Comparison of ENCODE assay signal across 10 cellular contexts in the genomic region with DNA sequence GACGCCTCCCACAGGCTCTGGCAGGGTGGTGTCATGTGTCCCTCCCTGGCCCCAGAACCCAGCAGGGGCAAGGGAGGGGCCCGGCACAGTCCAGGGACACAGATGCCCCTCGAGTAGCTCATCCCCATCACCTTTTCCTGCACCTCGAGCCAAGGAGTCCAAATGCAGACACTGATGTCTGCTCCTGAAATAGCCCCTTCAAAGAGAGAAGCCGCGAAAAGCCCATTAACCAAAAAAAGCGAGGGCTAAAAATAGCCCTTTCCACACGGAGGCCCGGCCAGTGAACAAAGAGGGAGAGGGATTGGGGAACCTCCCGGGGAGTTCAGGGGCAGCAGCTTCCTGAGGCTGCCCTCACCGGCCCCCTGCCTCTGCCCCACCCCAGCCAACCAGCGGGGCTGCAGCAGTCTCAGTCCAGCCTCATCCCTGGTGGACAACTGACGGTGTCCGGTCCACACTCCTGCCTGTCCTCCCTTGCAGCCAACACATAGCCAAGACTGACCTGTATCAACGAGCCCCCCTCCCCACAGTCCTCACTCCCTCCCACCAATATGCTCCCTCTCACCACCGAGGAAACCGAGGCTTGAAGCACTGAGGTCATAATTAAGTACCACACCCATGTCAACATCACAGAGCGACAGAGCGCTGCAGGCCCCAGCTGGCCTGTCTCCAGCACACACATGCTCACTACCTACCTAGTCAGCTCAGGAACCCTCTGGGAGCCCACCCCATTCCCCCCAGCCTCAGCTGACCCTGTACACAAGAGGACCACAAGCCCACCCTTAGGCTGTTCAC. TPM values are rescaled to one million over a fixed set of nuclear protein-coding genes. Genes with fewer than 3 reads are reported as not detected.
DNase-seq lines count a peak whose midpoint lies in the region; ATAC-seq and TF ChIP-seq lines count a peak whose summit lies in the region.
"Had no signal": no experiment of that assay in that cellular context is flagged by ENCODE, and none has a peak within 500 bp of the region (broad histone marks: within the 10 kb centered on the region; RNA-seq: fewer than 3 reads in every experiment).

No MANE protein-coding gene starts in this region.

- TF ChIP-seq CTCF in mucosa of descending colon (IDR thresholded peaks at IDR 0.05) = no peak

- DNase-seq in activated CD4-positive, alpha-beta T cell treated with anti-CD3 and anti-CD28 coated beads, Interleukin-2, amount 10 ng/mL, durations not matched to agents 24 days and 14 days = no peak
- no peak for DNase-seq in activated CD4-positive, alpha-beta T cell treated with anti-CD3 and anti-CD28 coated beads, Interleukin-2, amount 50 U/mL, for 4 hours
- DNase-seq in mucosa of descending colon (peak in 2 of 3 donors; percentile 44 to 47), LoVo (ENCODE audit: low spot score) (no peak), occipital lobe (lab: John Stamatoyannopoulos, UW) (no peak)
- DNase-seq: NCI-H524 had no signal

- peaks cover 85% of the 10 kb centered on the region for H3K36me3 Mint-ChIP-seq in activated CD4-positive, alpha-beta T cell treated with anti-CD3 and anti-CD28 coated beads, Interleukin-2, amount 10 ng/mL, durations not matched to agents 24 days and 14 days (ENCODE audit: low read depth)
- peaks cover 99% of the 10 kb centered on the region for H3K36me3 Mint-ChIP-seq in dendritic cell treated with granulocyte-macrophage colony-stimulating factor and Interleukin-4, amounts not matched to agents 40 ng/mL and 50 ng/mL, for 4 days (ENCODE audit: low read depth)

- H3K4me3 ChIP-seq in mucosa of descending colon = no peak overlapping the region
- H3K4me3 ChIP-seq in thymus (ENCODE audit: low read length) = no peak overlapping the region
- H3K4me3 ChIP-seq: A549 had no signal

- H3K4me1 Mint-ChIP-seq in activated CD4-positive, alpha-beta T cell treated with anti-CD3 and anti-CD28 coated beads, Interleukin-2, amount 10 ng/mL, durations not matched to agents 24 days and 14 days = peaks cover 62% of the 10 kb centered on the region
- peaks cover 60% of the 10 kb centered on the region for H3K4me1 Mint-ChIP-seq in dendritic cell treated with granulocyte-macrophage colony-stimulating factor and Interleukin-4, amounts not matched to agents 40 ng/mL and 50 ng/mL, for 4 days (ENCODE audit: low read depth)

- no peaks in the 10 kb centered on the region for H3K9me3 Mint-ChIP-seq in activated CD4-positive, alpha-beta T cell treated with anti-CD3 and anti-CD28 coated beads, Interleukin-2, amount 10 ng/mL, durations not matched to agents 24 days and 14 days
- no peaks in the 10 kb centered on the region for H3K9me3 Mint-ChIP-seq in dendritic cell treated with granulocyte-macrophage colony-stimulating factor and Interleukin-4, amounts not matched to agents 40 ng/mL and 50 ng/mL, for 4 days

- no peaks in the 10 kb centered on the region for H3K27me3 Mint-ChIP-seq in activated CD4-positive, alpha-beta T cell treated with anti-CD3 and anti-CD28 coated beads, Interleukin-2, amount 10 ng/mL, durations not matched to agents 24 days and 14 days
- no peaks in the 10 kb centered on the region for H3K27me3 Mint-ChIP-seq in dendritic cell treated with granulocyte-macrophage colony-stimulating factor and Interleukin-4, amounts not matched to agents 40 ng/mL and 50 ng/mL, for 4 days

- peaks cover 61% of the 10 kb centered on the region for H3K4me1 ChIP-seq in mucosa of descending colon (ENCODE audit: low read depth)
- peaks cover 54% of the 10 kb centered on the region for H3K4me1 ChIP-seq in thymus (ENCODE audit: control insufficient read depth, insufficient read depth, low read length)

- peak overlapping the region; percentile 25 for H3K27ac ChIP-seq in thymus (ENCODE audit: low read depth)
- H3K27ac ChIP-seq: A549 had no signal

- peaks cover 9% of the 10 kb centered on the region for H3K36me3 ChIP-seq in mucosa of descending colon (ENCODE audit: low read depth)
- H3K36me3 ChIP-seq in thymus (ENCODE audit: control insufficient read depth, insufficient read depth) = peaks cover 97% of the 10 kb centered on the region

- peak overlapping the region; percentile 79 for H3K4me3 Mint-ChIP-seq in activated CD4-positive, alpha-beta T cell treated with anti-CD3 and anti-CD28 coated beads, Interleukin-2, amount 10 ng/mL, durations not matched to agents 24 days and 14 days
- H3K4me3 Mint-ChIP-seq in dendritic cell treated with granulocyte-macrophage colony-stimulating factor and Interleukin-4, amounts not matched to agents 40 ng/mL and 50 ng/mL, for 4 days = peak overlapping the region; percentile 10

- intact Hi-C loops in activated CD4-positive, alpha-beta T cell treated with anti-CD3 and anti-CD28 coated beads, Interleukin-2, amount 10 ng/mL, durations not matched to agents 24 days and 14 days (cut with micrococcal nuclease) = loop anchor here (10.0 kb wide), 1 partner anchor 488 kb away; no protein-coding TSS in a partner anchor
- intact Hi-C loops in dendritic cell treated with granulocyte-macrophage colony-stimulating factor and Interleukin-4, amounts not matched to agents 40 ng/mL and 50 ng/mL, for 4 days (cut with micrococcal nuclease) = no loop called here
- intact Hi-C loops in mucosa of descending colon (cut with DNase I, micrococcal nuclease) = no loop called here

- H3K9me3 ChIP-seq in mucosa of descending colon (no peaks in the 10 kb centered on the region), thymus (ENCODE audit: control insufficient read depth) (no peaks in the 10 kb centered on the region)
- H3K9me3 ChIP-seq: A549 had no signal

- H3K27me3 ChIP-seq in thymus (ENCODE audit: control insufficient read depth, insufficient read depth) = no peaks in the 10 kb centered on the region

- peak overlapping the region; percentile 94 for H3K27ac Mint-ChIP-seq in activated CD4-positive, alpha-beta T cell treated with anti-CD3 and anti-CD28 coated beads, Interleukin-2, amount 10 ng/mL, durations not matched to agents 24 days and 14 days
- H3K27ac Mint-ChIP-seq in dendritic cell treated with granulocyte-macrophage colony-stimulating factor and Interleukin-4, amounts not matched to agents 40 ng/mL and 50 ng/mL, for 4 days = peak overlapping the region; percentile 93

- WGBS in thymus = 55% methylated on average over 19 of the region's 19 CpGs

- ATAC-seq in mucosa of descending colon = no peak
- ATAC-seq in GM21576 (IDR thresholded peaks at IDR 0.05; ENCODE audit: unreplicated experiment) = no peak
- ATAC-seq: A549 had no signal

RNA-seq across cellular contexts. Expression of gene WDR1, which starts 23.9 kb away (rescaled TPM):
- total RNA-seq in activated CD4-positive, alpha-beta T cell treated with anti-CD3 and anti-CD28 coated beads, Interleukin-2, amount 10 ng/mL, durations not matched to agents 24 days and 14 days = 369 and 376 TPM in 2 replicates
- total RNA-seq in mucosa of descending colon (100 to 1,000 TPM; 366 to 467 (median 380) TPM), occipital lobe (75.5 TPM)
- 141 TPM for polyA plus RNA-seq in thymus

Comparison
In these comparisons a context has a peak if more than half of its experiments do, and no peak if none do; other contexts are left out.
1. DNase-seq: peak in mucosa of descending colon (2 of 3); none in activated CD4-positive, alpha-beta T cell treated with anti-CD3 and anti-CD28 coated beads, Interleukin-2, amount 10 ng/mL, durations not matched to agents 24 days and 14 days (single experiment), activated CD4-positive, alpha-beta T cell treated with anti-CD3 and anti-CD28 coated beads, Interleukin-2, amount 50 U/mL, for 4 hours (0 of 2), LoVo (single experiment) and occipital lobe (single experiment).